In the genomic region with DNA sequence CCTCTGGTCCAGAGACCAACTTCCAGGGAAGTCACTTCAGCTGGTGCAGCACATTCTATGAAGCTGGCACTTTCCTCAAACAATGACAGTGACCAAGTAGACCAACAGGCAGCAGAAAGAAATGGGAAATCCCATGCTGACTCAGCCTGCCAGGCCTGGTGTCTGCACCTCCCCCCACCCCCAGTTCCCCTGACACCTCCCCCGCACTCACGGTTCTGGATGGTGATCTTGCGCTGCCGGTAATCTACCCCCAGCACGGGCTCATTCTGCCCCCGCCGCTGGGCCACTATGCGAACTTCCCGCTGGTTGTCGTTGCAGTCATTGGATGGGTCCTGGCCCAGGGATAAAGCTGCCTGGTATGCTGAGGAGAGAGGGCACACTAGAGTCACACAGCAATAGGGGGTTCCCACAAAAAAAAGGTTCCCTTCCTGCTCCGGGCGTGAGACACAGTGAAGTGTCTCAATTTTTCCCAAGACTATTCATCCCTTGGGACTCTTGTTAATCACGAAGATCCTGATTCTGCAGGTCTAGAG, we compare ENCODE assay signal across 12 cellular contexts. TPM values are rescaled to one million over a fixed set of nuclear protein-coding genes. Genes with fewer than 3 reads are reported as not detected.
DNase-seq lines count a peak whose midpoint lies in the region; ATAC-seq and TF ChIP-seq lines count a peak whose summit lies in the region.
"Had no signal": no experiment of that assay in that cellular context is flagged by ENCODE, and none has a peak within 500 bp of the region (broad histone marks: within the 10 kb centered on the region; RNA-seq: fewer than 3 reads in every experiment).

No MANE protein-coding gene starts in this region.

- H3K27me3 ChIP-seq in thyroid gland: no peaks in the 10 kb centered on the region
- H3K27me3 ChIP-seq: foreskin keratinocyte had no signal

- CTCF ChIA-PET in activated CD8-positive, alpha-beta memory T cell treated with anti-CD3 and anti-CD28 coated beads, Interleukin-2, amount 10 ng/mL, durations not matched to agents 7 days and 5 days (lab: Charles Lee): interaction anchor here (1.0 kb wide), 1 partner anchor 10 kb away, joined by 6 read pairs; no protein-coding TSS in a partner anchor

- H3K4me1 Mint-ChIP-seq in activated CD8-positive, alpha-beta memory T cell treated with anti-CD3 and anti-CD28 coated beads, Interleukin-2, amount 10 ng/mL, durations not matched to agents 7 days and 5 days: peaks cover 32% of the 10 kb centered on the region
- H3K4me1 Mint-ChIP-seq: neural crest cell had no signal

- 89 to 91% methylated on average over 13 of the region's 13 CpGs for WGBS in thyroid gland, 2 donors

- H3K4me3 ChIP-seq in NB4 (ENCODE audit: low read depth, low read length) (no peak overlapping the region), thyroid gland (replicated peaks in 1 of 3) (no peak overlapping the region)

- no peak overlapping the region for H3K4me3 Mint-ChIP-seq in activated CD8-positive, alpha-beta memory T cell treated with anti-CD3 and anti-CD28 coated beads, Interleukin-2, amount 10 ng/mL, durations not matched to agents 7 days and 5 days
- H3K4me3 Mint-ChIP-seq: neural crest cell had no signal

- peak; percentile 31 for ATAC-seq in activated CD8-positive, alpha-beta memory T cell treated with anti-CD3 and anti-CD28 coated beads, Interleukin-2, amount 10 ng/mL, durations not matched to agents 7 days and 5 days
- ATAC-seq in GM21786 (IDR thresholded peaks at IDR 0.05; ENCODE audit: unreplicated experiment): peak; percentile 40
- ATAC-seq: foreskin keratinocyte had no signal

- DNase-seq in activated CD8-positive, alpha-beta memory T cell treated with anti-CD3 and anti-CD28 coated beads, Interleukin-2, amount 10 ng/mL, durations not matched to agents 7 days and 5 days: no peak
- DNase-seq in activated CD8-positive, alpha-beta memory T cell treated with anti-CD3 and anti-CD28 coated beads, Interleukin-2, amount 50 U/mL, for 48 hours: no peak
- DNase-seq in NB4 (ENCODE audit: low read depth) (peak; percentile 43), renal cortical epithelial cell (ENCODE audit: low read depth) (peak; percentile 62), thyroid gland (no peak), DMS153 treated with DMSO at 0.1 percent for 48 hours (lab: John Stamatoyannopoulos, UW; ENCODE audit: unreplicated experiment) (no peak), A172 (ENCODE audit: low spot score) (no peak)
- DNase-seq: foreskin keratinocyte, NCI-H2227 treated with DMSO at 0.1 percent for 48 hours had no signal

- no peaks in the 10 kb centered on the region for H3K36me3 ChIP-seq in thyroid gland

- intact Hi-C loops in thyroid gland (cut with DNase I): no loop called here

- TF ChIP-seq POLR2A in NB4 (IDR thresholded peaks at IDR 0.05; ENCODE audit: extremely low read depth, insufficient read length): no peak
- TF ChIP-seq POLR2A in thyroid gland (IDR thresholded peaks at IDR 0.05): no peak

- TF ChIP-seq CTCF in NB4 (IDR thresholded peaks at IDR 0.05; ENCODE audit: low read depth, low read length) (no peak), thyroid gland (IDR thresholded peaks at IDR 0.05) (no peak)

- H3K27ac Mint-ChIP-seq in activated CD8-positive, alpha-beta memory T cell treated with anti-CD3 and anti-CD28 coated beads, Interleukin-2, amount 10 ng/mL, durations not matched to agents 7 days and 5 days: no peak overlapping the region

- H3K27me3 Mint-ChIP-seq in activated CD8-positive, alpha-beta memory T cell treated with anti-CD3 and anti-CD28 coated beads, Interleukin-2, amount 10 ng/mL, durations not matched to agents 7 days and 5 days: peaks cover 3% of the 10 kb centered on the region

- no peaks in the 10 kb centered on the region for H3K9me3 Mint-ChIP-seq in activated CD8-positive, alpha-beta memory T cell treated with anti-CD3 and anti-CD28 coated beads, Interleukin-2, amount 10 ng/mL, durations not matched to agents 7 days and 5 days (ENCODE audit: low read depth)
- H3K9me3 Mint-ChIP-seq: neural crest cell had no signal

- H3K36me3 Mint-ChIP-seq in activated CD8-positive, alpha-beta memory T cell treated with anti-CD3 and anti-CD28 coated beads, Interleukin-2, amount 10 ng/mL, durations not matched to agents 7 days and 5 days: peaks cover 26% of the 10 kb centered on the region

- no peak overlapping the region for H3K27ac ChIP-seq in thyroid gland
- H3K27ac ChIP-seq: foreskin keratinocyte had no signal

- H3K9me3 ChIP-seq in thyroid gland: no peaks in the 10 kb centered on the region

- H3K4me1 ChIP-seq in thyroid gland: no peaks in the 10 kb centered on the region

RNA-seq across cellular contexts. Expression of a gene that starts 16.9 kb away (rescaled TPM):
- 1 to 10 TPM; 3.8 to 4.5 TPM for total RNA-seq in activated CD8-positive, alpha-beta memory T cell treated with anti-CD3 and anti-CD28 coated beads, Interleukin-2, amount 10 ng/mL, durations not matched to agents 7 days and 5 days
- total RNA-seq in renal cortical epithelial cell (2.7 and 2.8 TPM in 2 replicates), thyroid gland (10 to 100 TPM in 2 of 4 donors, 1 to 10 TPM in 2; 4.3 to 12.0 (median 8.7) TPM)
- total RNA-seq in A172 (2014; rRNA removed; shearing (Covaris generic)): not detected in 2 replicates
- total RNA-seq: astrocyte, foreskin keratinocyte, neural crest cell had no signal

RNA-seq across cellular contexts. Expression of a gene that starts 50.1 kb away (rescaled TPM):
- total RNA-seq in activated CD8-positive, alpha-beta memory T cell treated with anti-CD3 and anti-CD28 coated beads, Interleukin-2, amount 10 ng/mL, durations not matched to agents 7 days and 5 days: 10 to 100 TPM; 23.4 to 25.3 TPM
- not detected in 2 replicates for total RNA-seq in renal cortical epithelial cell
- total RNA-seq in thyroid gland: 1 to 10 TPM in 3 of 4 donors, under 1 TPM in 1; 0.49 to 4.2 (median 1.8) TPM
- total RNA-seq in A172 (2014; rRNA removed; shearing (Covaris generic)): not detected in 2 replicates
- total RNA-seq: astrocyte, neural crest cell had no signal

Comparison
In these comparisons a context has a peak if more than half of its experiments do, and no peak if none do; other contexts are left out.
1. DNase-seq: peak in NB4 (single experiment) and renal cortical epithelial cell (single experiment); none in activated CD8-positive, alpha-beta memory T cell treated with anti-CD3 and anti-CD28 coated beads, Interleukin-2, amount 10 ng/mL, durations not matched to agents 7 days and 5 days (single experiment), activated CD8-positive, alpha-beta memory T cell treated with anti-CD3 and anti-CD28 coated beads, Interleukin-2, amount 50 U/mL, for 48 hours (single experiment), thyroid gland (0 of 2), DMS153 treated with DMSO at 0.1 percent for 48 hours (single experiment) and A172 (single experiment).
2. RNA of a gene that starts 50.1 kb away (total RNA-seq): 23.4 to 25.3 TPM in activated CD8-positive, alpha-beta memory T cell treated with anti-CD3 and anti-CD28 coated beads, Interleukin-2, amount 10 ng/mL, durations not matched to agents 7 days and 5 days; 0.49 to 4.2 TPM in thyroid gland, not detected in renal cortical epithelial cell and not detected in A172; every median in the first group is over 4 times any median in the second.